In genomic region chr10:7700577-7701125, GRCh38 we compare ENCODE assay signal across 1 cellular context.
A peak's percentile ranks its signal among the peaks of the same experiment; 100 is the strongest.
TF ChIP-seq lines count a peak whose summit lies in the region.

No MANE protein-coding gene starts in this region.

TF ChIP-seq in HepG2, 621 proteins besides CTCF, POLR2A, EP300 and RAD21 (continued from another document and continues in another):
- TF ChIP-seq BCL6 (CRISPR knock-in tag; IDR thresholded peaks at IDR 0.05) (peak; percentile 97), ZNF780A (CRISPR knock-in tag; IDR thresholded peaks at IDR 0.05) (no peak), ZNF18 (CRISPR knock-in tag; IDR thresholded peaks at IDR 0.05; ENCODE audit: insufficient replicate concordance) (no peak), MLX (CRISPR knock-in tag; IDR thresholded peaks at IDR 0.05) (no peak; the same call in 1 of the 2 replicates), MAZ (IDR thresholded peaks at IDR 0.05; ENCODE audit: borderline replicate concordance, low read depth, low read length) (no peak), MAZ (CRISPR knock-in tag; IDR thresholded peaks at IDR 0.05; ENCODE audit: low read depth) (no peak), PLRG1 (conservative IDR thresholded peaks at IDR 0.05) (no peak), HMG20B (CRISPR knock-in tag; conservative IDR thresholded peaks at IDR 0.05) (peak; percentile 86), ZBTB14 (CRISPR knock-in tag; IDR thresholded peaks at IDR 0.05) (no peak), ZNF468 (CRISPR knock-in tag; IDR thresholded peaks at IDR 0.05) (no peak), PHF5A (CRISPR knock-in tag; IDR thresholded peaks at IDR 0.05; ENCODE audit: low read depth, unreplicated experiment) (no peak), SPEN (CRISPR knock-in tag; IDR thresholded peaks at IDR 0.05; ENCODE audit: low read depth) (peak; percentile 36; the same call in 1 of the 2 replicates), ZNF205 (CRISPR knock-in tag; IDR thresholded peaks at IDR 0.05) (peak; percentile 45; the same call in 1 of the 2 replicates), GMEB2 (CRISPR knock-in tag; IDR thresholded peaks at IDR 0.05; ENCODE audit: low read depth) (no peak), ZBTB49 (CRISPR knock-in tag; IDR thresholded peaks at IDR 0.05; ENCODE audit: borderline replicate concordance) (no peak), ZNF280D (CRISPR knock-in tag; IDR thresholded peaks at IDR 0.05) (peak; percentile 13; the same call in 1 of the 2 replicates), ZNF460 (CRISPR knock-in tag; IDR thresholded peaks at IDR 0.05; ENCODE audit: borderline replicate concordance) (no peak), ZNF644 (CRISPR knock-in tag; IDR thresholded peaks at IDR 0.05; ENCODE audit: low read depth) (peak; percentile 60), SUZ12 (IDR thresholded peaks at IDR 0.05; ENCODE audit: low read depth, low read length) (no peak), JUNB (CRISPR knock-in tag; IDR thresholded peaks at IDR 0.05; ENCODE audit: borderline replicate concordance) (peak; percentile 53; the same call in 1 of the 2 replicates), GABPB1 (CRISPR knock-in tag; IDR thresholded peaks at IDR 0.05) (no peak), IRF1 (CRISPR knock-in tag; IDR thresholded peaks at IDR 0.05; ENCODE audit: low read depth) (no peak), RERE (CRISPR knock-in tag; IDR thresholded peaks at IDR 0.05; ENCODE audit: low read depth) (peak; percentile 93), ZNF724P (CRISPR knock-in tag; IDR thresholded peaks at IDR 0.05; ENCODE audit: borderline replicate concordance) (no peak), PATZ1 (CRISPR knock-in tag; IDR thresholded peaks at IDR 0.05) (peak; percentile 76), EZH2 (conservative IDR thresholded peaks at IDR 0.05; ENCODE audit: low read depth, low read length) (no peak), ZNF451 (CRISPR knock-in tag; IDR thresholded peaks at IDR 0.05) (no peak), SAFB2 (CRISPR knock-in tag; IDR thresholded peaks at IDR 0.05; ENCODE audit: borderline replicate concordance, low read depth) (no peak), MXD3 (CRISPR knock-in tag; IDR thresholded peaks at IDR 0.05) (no peak), THYN1 (CRISPR knock-in tag; IDR thresholded peaks at IDR 0.05; ENCODE audit: borderline replicate concordance, low read depth) (no peak), ZBTB1 (CRISPR knock-in tag; IDR thresholded peaks at IDR 0.05; ENCODE audit: borderline replicate concordance) (no peak), ZMAT3 (CRISPR knock-in tag; conservative IDR thresholded peaks at IDR 0.05) (no peak; the same call in none of the 2 replicates)
